Comparison of ENCODE assay signal across 8 cellular contexts in the genomic region with DNA sequence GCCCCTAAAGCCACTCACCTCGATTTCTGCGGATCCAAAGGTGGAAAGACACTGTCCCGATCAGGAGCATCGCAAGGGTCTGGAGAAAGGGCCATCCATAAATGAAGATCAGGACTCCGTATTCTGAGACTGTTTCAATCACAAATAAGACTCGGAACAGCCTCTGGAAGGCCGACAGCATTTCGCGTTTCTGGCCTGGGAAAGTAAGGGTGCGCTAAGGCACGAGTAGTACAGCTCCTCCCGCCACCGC. TPM values are rescaled to one million over a fixed set of nuclear protein-coding genes. Genes with fewer than 3 reads are reported as not detected.
A peak's percentile ranks its signal among the peaks of the same experiment; 100 is the strongest.
DNase-seq lines count a peak whose midpoint lies in the region; ATAC-seq, FAIRE-seq and TF ChIP-seq lines count a peak whose summit lies in the region.

No MANE protein-coding gene starts in this region.

- no peaks in the 10 kb centered on the region for H3K9me3 ChIP-seq in KOPT-K1 (ENCODE audit: insufficient read depth, low read length, poor library complexity, severe bottlenecking)

- peaks cover 15 to 19% of the 10 kb centered on the region in 2 donors for H3K4me1 Mint-ChIP-seq in natural killer cell treated with Interleukin-12 subunit alpha and Interleukin-12 subunit beta and Interleukin-15 and Interleukin-18, amount 100 ng/mL, for 72 hours (ENCODE audit: low read depth in 2 of 2)

- peak overlapping the region; percentile 99 for H3K4me3 Mint-ChIP-seq in natural killer cell treated with Interleukin-12 subunit alpha and Interleukin-12 subunit beta and Interleukin-15 and Interleukin-18, amount 100 ng/mL, for 72 hours

- no peaks in the 10 kb centered on the region for H3K9me3 Mint-ChIP-seq in natural killer cell treated with Interleukin-12 subunit alpha and Interleukin-12 subunit beta and Interleukin-15 and Interleukin-18, amount 100 ng/mL, for 72 hours

- H3K36me3 ChIP-seq in KOPT-K1 (ENCODE audit: insufficient read depth, low read length), result no peaks in the 10 kb centered on the region

- peaks cover 26 to 29% of the 10 kb centered on the region in 2 donors for H3K27me3 Mint-ChIP-seq in natural killer cell treated with Interleukin-12 subunit alpha and Interleukin-12 subunit beta and Interleukin-15 and Interleukin-18, amount 100 ng/mL, for 72 hours

- H3K27ac ChIP-seq in KOPT-K1 (ENCODE audit: low read depth, low read length, poor library complexity, severe bottlenecking) (peak overlapping the region; percentile 87), dorsolateral prefrontal cortex (peak overlapping the region in 30 of 59 donors; percentile 1 to 79 (median 59))

- peaks cover 0 to 7% (median under 1%) of the 10 kb centered on the region in 45 donors for H3K27me3 ChIP-seq in dorsolateral prefrontal cortex

- TF ChIP-seq POLR2A in GM12892 (IDR thresholded peaks at IDR 0.05; ENCODE audit: low read depth, low read length), result no peak

- DNase-seq in dorsolateral prefrontal cortex (no peak), GM12892 (ENCODE audit: insufficient read length) (no peak), DMS53 (lab: John Stamatoyannopoulos, UW) (no peak)
- DNase-seq in natural killer cell treated with Interleukin-12 subunit alpha and Interleukin-12 subunit beta and Interleukin-15 and Interleukin-18, amount 100 ng/mL, for 72 hours (ENCODE audit: low spot score), result no peak
- no peak for DNase-seq in stimulated activated CD4-positive, alpha-beta T cell treated with anti-CD3 and anti-CD28 coated beads, Interleukin-15, amount 100 ng/mL, for 24 hours

- H3K27ac Mint-ChIP-seq in natural killer cell treated with Interleukin-12 subunit alpha and Interleukin-12 subunit beta and Interleukin-15 and Interleukin-18, amount 100 ng/mL, for 72 hours, result peak overlapping the region; percentile 87 to 90

- intact Hi-C loops in dorsolateral prefrontal cortex (cut with DNase I), result no loop called here

- no peaks in the 10 kb centered on the region for H3K36me3 Mint-ChIP-seq in natural killer cell treated with Interleukin-12 subunit alpha and Interleukin-12 subunit beta and Interleukin-15 and Interleukin-18, amount 100 ng/mL, for 72 hours

- H3K4me3 ChIP-seq in dorsolateral prefrontal cortex, result peak overlapping the region; percentile 40 to 89 (median 69)

- FAIRE-seq in GM12892 (lab: Jason Lieb, UNC), result no peak

- peak; percentile 22 for ATAC-seq in GM19025 (IDR thresholded peaks at IDR 0.05; ENCODE audit: low read depth, unreplicated experiment)
- ATAC-seq in natural killer cell treated with Interleukin-12 subunit alpha and Interleukin-12 subunit beta and Interleukin-15 and Interleukin-18, amount 100 ng/mL, for 72 hours, result no peak
- no peak for ATAC-seq in GM19467 (IDR thresholded peaks at IDR 0.05; ENCODE audit: unreplicated experiment)

- no peak for TF ChIP-seq CTCF in dorsolateral prefrontal cortex (IDR thresholded peaks at IDR 0.05 in 54 of 56, conservative IDR thresholded peaks at IDR 0.05 in 2 of 56; ENCODE audit: low read depth in 1 of 56, partially characterized antibody in 56 of 56)

RNA-seq across cellular contexts. Expression of a gene that starts 44.6 kb away (rescaled TPM):
- total RNA-seq in dorsolateral prefrontal cortex, result not detected
- total RNA-seq in natural killer cell treated with Interleukin-12 subunit alpha and Interleukin-12 subunit beta and Interleukin-15 and Interleukin-18, amount 100 ng/mL, for 72 hours, result not detected
- not detected for polyA plus RNA-seq in GM12892 (2012; ENCODE audit: missing spikeins)

RNA-seq across cellular contexts. Expression of a gene that starts 46.5 kb away (rescaled TPM):
- 10 to 100 TPM in 102 of 120 experiments, 1 to 10 TPM in 18; 6.7 to 19.4 (median 13.0) TPM for total RNA-seq in dorsolateral prefrontal cortex
- total RNA-seq in natural killer cell treated with Interleukin-12 subunit alpha and Interleukin-12 subunit beta and Interleukin-15 and Interleukin-18, amount 100 ng/mL, for 72 hours, result 10 to 100 TPM in 1 of 2 donors, 1 to 10 TPM in 1; 3.7 to 14.9 TPM
- polyA plus RNA-seq in GM12892 (2012; ENCODE audit: missing spikeins), result 5.0 TPM

RNA-seq across cellular contexts. Expression of a gene that starts 53.0 kb away (rescaled TPM):
- 1 to 10 TPM in 2 of 120 experiments, under 1 TPM in 21, not detected in 97; 0.45 to 1.3 (median 0.63) TPM for total RNA-seq in dorsolateral prefrontal cortex
- total RNA-seq in natural killer cell treated with Interleukin-12 subunit alpha and Interleukin-12 subunit beta and Interleukin-15 and Interleukin-18, amount 100 ng/mL, for 72 hours, result not detected
- polyA plus RNA-seq in GM12892 (2012; ENCODE audit: missing spikeins), result not detected
